ENCODE assay signal across 9 cellular contexts in the genomic region with DNA sequence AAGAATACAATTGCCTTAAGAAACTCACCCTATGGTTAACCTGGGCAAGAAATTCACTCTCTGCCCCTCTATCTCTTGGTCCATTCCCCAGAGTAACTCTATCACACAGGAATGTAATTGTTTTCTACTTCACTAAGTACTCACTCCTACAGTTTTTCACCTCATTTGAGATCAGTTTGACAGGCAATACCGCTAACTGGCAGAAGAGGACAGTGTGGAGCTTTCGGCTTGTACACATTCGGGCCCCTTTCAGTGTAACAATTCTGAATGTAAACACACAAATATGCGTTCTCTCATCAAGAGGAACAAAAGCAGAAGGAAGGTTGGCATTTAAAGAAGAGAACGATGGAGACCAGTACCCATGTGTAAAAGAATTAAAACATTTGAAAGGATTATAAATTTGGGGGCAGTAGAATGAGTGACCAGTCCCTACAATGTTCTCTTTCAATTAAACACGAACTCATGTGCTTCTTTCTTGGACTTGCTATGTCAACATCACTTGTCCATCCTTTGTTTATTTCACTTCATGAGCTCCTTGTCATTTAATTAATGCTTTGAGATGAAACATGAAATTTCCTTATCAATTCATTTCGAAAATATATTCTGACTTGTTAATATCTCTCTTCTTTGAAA.
DNase-seq lines count a peak whose midpoint lies in the region; ATAC-seq, FAIRE-seq and TF ChIP-seq lines count a peak whose summit lies in the region.
"Had no signal": no experiment of that assay in that cellular context is flagged by ENCODE, and none has a peak within 500 bp of the region (broad histone marks: within the 10 kb centered on the region; RNA-seq: fewer than 3 reads in every experiment).

No MANE protein-coding gene starts in this region.

- TF ChIP-seq CTCF in kidney (IDR thresholded peaks at IDR 0.05; ENCODE audit: borderline replicate concordance, extremely low read depth, insufficient read depth), result peak; percentile 77

- peaks cover 3% of the 10 kb centered on the region for H3K4me1 Mint-ChIP-seq in T-helper 17 cell
- H3K4me1 Mint-ChIP-seq: CD4-positive, alpha-beta memory T cell had no signal

- intact Hi-C loops in kidney (cut with DNase I), result no loop called here

- H3K4me3 Mint-ChIP-seq in T-helper 17 cell, result no peak overlapping the region

- no peak overlapping the region for H3K27ac ChIP-seq in kidney (ENCODE audit: low read depth in 2 of 2, low read length in 2 of 2)

- no peaks in the 10 kb centered on the region for H3K9me3 ChIP-seq in T-helper 17 cell (ENCODE audit: control insufficient read depth, low read length, poor library complexity, severe bottlenecking)
- H3K9me3 ChIP-seq in kidney (ENCODE audit: control insufficient read depth in 1 of 2, low read length in 2 of 2), result no peaks in the 10 kb centered on the region

- no peaks in the 10 kb centered on the region for H3K4me1 ChIP-seq in kidney (ENCODE audit: control insufficient read depth in 1 of 2, insufficient read depth in 1 of 2, low read depth in 1 of 2, low read length in 2 of 2)

- H3K27me3 Mint-ChIP-seq in T-helper 17 cell, result no peaks in the 10 kb centered on the region
- H3K27me3 Mint-ChIP-seq: CD4-positive, alpha-beta memory T cell had no signal

- ATAC-seq in T-helper 17 cell (peak; percentile 70), GM19467 (IDR thresholded peaks at IDR 0.05; ENCODE audit: unreplicated experiment) (no peak)

- DNase-seq in NCI-H510A treated with DMSO at 0.1 percent for 48 hours (lab: John Stamatoyannopoulos, UW), result peak; percentile 0
- no peak for DNase-seq in NCI-H510A (lab: John Stamatoyannopoulos, UW)
- DNase-seq in HTR-8/SVneo (ENCODE audit: insufficient read length, low spot score), result peak; percentile 48
- DNase-seq in T-helper 17 cell, result no peak
- no peak for DNase-seq in kidney
- DNase-seq in activated effector memory CD4-positive, alpha-beta T cell treated with Interleukin-2 at 50 U/mL for 16 hours, result no peak
- DNase-seq in NCI-H1092 treated with DMSO at 0.1 percent for 48 hours (lab: John Stamatoyannopoulos, UW), result no peak

- no peak overlapping the region for H3K27ac Mint-ChIP-seq in T-helper 17 cell
- H3K27ac Mint-ChIP-seq: CD4-positive, alpha-beta memory T cell had no signal

- H3K36me3 ChIP-seq in kidney (ENCODE audit: control insufficient read depth in 1 of 2, insufficient read depth in 2 of 2, low read length in 2 of 2), result no peaks in the 10 kb centered on the region

- no peak overlapping the region for H3K9ac ChIP-seq in kidney (ENCODE audit: low read length in 2 of 2)

- H3K4me3 ChIP-seq in kidney (ENCODE audit: low read length in 2 of 2), result peak overlapping the region in 1 of 2 donors; percentile 43

- FAIRE-seq in HTR-8/SVneo (lab: Jason Lieb, UNC) (peak; percentile 73), kidney (lab: Jason Lieb, UNC) (no peak)

- H3K36me3 Mint-ChIP-seq in T-helper 17 cell (ENCODE audit: low read depth), result no peaks in the 10 kb centered on the region
- H3K36me3 Mint-ChIP-seq: CD4-positive, alpha-beta memory T cell had no signal

Comparison
In these comparisons a context has a peak if more than half of its experiments do, and no peak if none do; other contexts are left out.
1. DNase-seq: peak in NCI-H510A treated with DMSO at 0.1 percent for 48 hours (single experiment) and HTR-8/SVneo (single experiment); none in NCI-H510A (single experiment), T-helper 17 cell (0 of 3), kidney (single experiment), activated effector memory CD4-positive, alpha-beta T cell treated with Interleukin-2 at 50 U/mL for 16 hours (single experiment) and NCI-H1092 treated with DMSO at 0.1 percent for 48 hours (single experiment).